ENCODE assay signal across 2 cellular contexts in genomic region chr18:76457957-76458356, GRCh38.
TF ChIP-seq lines count a peak whose summit lies in the region.

No MANE protein-coding gene starts in this region.

TF ChIP-seq in HEK293, 187 proteins besides CTCF, POLR2A, EP300 and RAD21:
- TF ChIP-seq ZNF362 (tag by site-specific recombination; IDR thresholded peaks at IDR 0.05) (no peak), ZNF555 (tag by site-specific recombination; conservative IDR thresholded peaks at IDR 0.05) (no peak), ZNF114 (tag by site-specific recombination; IDR thresholded peaks at IDR 0.05) (no peak), ZNF2 (tag by site-specific recombination; IDR thresholded peaks at IDR 0.05) (no peak), FEZF1 (tag by site-specific recombination; IDR thresholded peaks at IDR 0.05) (peak; percentile 65), ZNF664 (tag by site-specific recombination; IDR thresholded peaks at IDR 0.05) (peak; percentile 94), ZNF37A (tag by site-specific recombination; IDR thresholded peaks at IDR 0.05) (no peak), KLF16 (tag by site-specific recombination; IDR thresholded peaks at IDR 0.05) (no peak), ZBTB20 (tag by site-specific recombination; IDR thresholded peaks at IDR 0.05) (no peak), ZSCAN5A (tag by site-specific recombination; IDR thresholded peaks at IDR 0.05) (no peak), HOXA7 (CRISPR knock-in tag; IDR thresholded peaks at IDR 0.05; ENCODE audit: borderline replicate concordance) (no peak), ZNF423 (tag by site-specific recombination; IDR thresholded peaks at IDR 0.05) (no peak), PRDM6 (tag by site-specific recombination; IDR thresholded peaks at IDR 0.05) (peak; percentile 53; the same call in 1 of the 2 replicates), PRDM4 (tag by site-specific recombination; IDR thresholded peaks at IDR 0.05) (peak; percentile 75), KLF17 (tag by site-specific recombination; IDR thresholded peaks at IDR 0.05) (no peak), ZBTB7A (tag by site-specific recombination; IDR thresholded peaks at IDR 0.05; ENCODE audit: low read depth) (no peak)

TF ChIP-seq in GM12878, 131 proteins besides CTCF, POLR2A, EP300 and RAD21 (continued from another document):
- TF ChIP-seq MYC (IDR thresholded peaks at IDR 0.05; ENCODE audit: insufficient read depth, insufficient read length, insufficient replicate concordance, low read length, severe bottlenecking) = no peak
- no peak for TF ChIP-seq PKNOX1 (IDR thresholded peaks at IDR 0.05)
- TF ChIP-seq E4F1 (IDR thresholded peaks at IDR 0.05; ENCODE audit: borderline replicate concordance, partially characterized antibody) = no peak
- no peak for TF ChIP-seq SRF (IDR thresholded peaks at IDR 0.05; ENCODE audit: low read depth in 2 of 2, low read length in 2 of 2)
- TF ChIP-seq ZNF217 (IDR thresholded peaks at IDR 0.05) = no peak
- TF ChIP-seq ATF3 (IDR thresholded peaks at IDR 0.05; ENCODE audit: borderline replicate concordance, extremely low read depth, low read depth, low read length) = no peak
- TF ChIP-seq ZNF274 (IDR thresholded peaks at IDR 0.05; ENCODE audit: insufficient read depth, insufficient read length) = no peak
- no peak for TF ChIP-seq HDAC6 (IDR thresholded peaks at IDR 0.05; ENCODE audit: unreplicated experiment)
- TF ChIP-seq EED (IDR thresholded peaks at IDR 0.05; ENCODE audit: low read depth) = no peak
TF ChIP-seq in GM12878: peak in this region for 0.
